ENCODE assay signal across 25 cellular contexts in genomic region chr2:145617420-145617819, GRCh38.
"Had no signal": no experiment of that assay in that cellular context is flagged by ENCODE, and none has a peak within 500 bp of the region (broad histone marks: within the 10 kb centered on the region; RNA-seq: fewer than 3 reads in every experiment).

No MANE protein-coding gene starts in this region.

- H3K27me3 ChIP-seq: breast epithelium, esophagus muscularis mucosa, foreskin keratinocyte, heart left ventricle had no signal

- FAIRE-seq: urothelium cell line had no signal

- H3K4me1 ChIP-seq: breast epithelium, esophagus muscularis mucosa, foreskin keratinocyte, heart left ventricle had no signal

- DNase-seq: activated CD4-positive, alpha-beta T cell treated with anti-CD3 and anti-CD28 coated beads for 36 hours; activated CD4-positive, CD25-positive, alpha-beta regulatory T cell; activated CD8-positive, alpha-beta memory T cell treated with anti-CD3 and anti-CD28 coated beads, Interleukin-2, amount 10 ng/mL, durations not matched to agents 7 days and 5 days; activated CD8-positive, alpha-beta T cell treated with anti-CD3 and anti-CD28 coated beads, Interleukin-2, amount 10 ng/mL, durations not matched to agents 7 days and 5 days; activated naive CD8-positive, alpha-beta T cell treated with anti-CD3 and anti-CD28 coated beads, Interleukin-2, amount 50 U/mL, for 24 hours; activated T-cell treated with anti-CD3 and anti-CD28 coated beads, Interleukin-2, amount 50 U/mL, for 48 hours; amygdala; central memory CD4-positive, alpha-beta T cell; endodermal cell; heart left ventricle; hypothalamus; immature natural killer cell; kidney; naive thymus-derived CD8-positive, alpha-beta T cell; nucleus accumbens; right cardiac atrium; stimulated activated CD4-positive, alpha-beta T cell treated with anti-CD3 and anti-CD28 coated beads, Interleukin-12 subunit alpha, Interleukin-12 subunit beta, amount 100 ng/mL, for 4 hours; stimulated activated CD4-positive, alpha-beta T cell treated with anti-CD3 and anti-CD28 coated beads, Interleukin-4, amount 100 ng/mL, for 1 hour; trophoblast cell had no signal

- ATAC-seq: activated CD4-positive, alpha-beta T cell treated with anti-CD3 and anti-CD28 coated beads for 36 hours; activated CD8-positive, alpha-beta memory T cell treated with anti-CD3 and anti-CD28 coated beads, Interleukin-2, amount 10 ng/mL, durations not matched to agents 7 days and 5 days; activated CD8-positive, alpha-beta T cell treated with anti-CD3 and anti-CD28 coated beads, Interleukin-2, amount 10 ng/mL, durations not matched to agents 7 days and 5 days; activated naive CD8-positive, alpha-beta T cell treated with anti-CD3 and anti-CD28 coated beads, Interleukin-2, amount 50 U/mL, for 24 hours; heart left ventricle; naive thymus-derived CD8-positive, alpha-beta T cell; right cardiac atrium; stimulated activated effector memory CD8-positive, alpha-beta T cell treated with anti-CD3 and anti-CD28 coated beads, Interleukin-12 subunit alpha, Interleukin-12 subunit beta, amount 100 ng/mL, for 72 hours had no signal

- H3K36me3 ChIP-seq: breast epithelium, esophagus muscularis mucosa, heart left ventricle, thoracic aorta had no signal

- H3K9me3 ChIP-seq: breast epithelium, esophagus muscularis mucosa, heart left ventricle, thoracic aorta had no signal

- H3K27ac ChIP-seq: breast epithelium, esophagus muscularis mucosa, foreskin keratinocyte, heart left ventricle, thoracic aorta had no signal

- H3K4me3 ChIP-seq: breast epithelium, esophagus muscularis mucosa, heart left ventricle, thoracic aorta had no signal
